In genomic region chr7:134943785-134944400, GRCh38 we compare ENCODE assay signal across 8 cellular contexts. TPM values are rescaled to one million over a fixed set of nuclear protein-coding genes. Genes with fewer than 3 reads are reported as not detected.
DNase-seq lines count a peak whose midpoint lies in the region; ATAC-seq, FAIRE-seq and TF ChIP-seq lines count a peak whose summit lies in the region.

No MANE protein-coding gene starts in this region.

- no peaks in the 10 kb centered on the region for H3K9me3 Mint-ChIP-seq in brain

- no peak overlapping the region for H3K4me3 Mint-ChIP-seq in brain

- H3K36me3 ChIP-seq in psoas muscle (ENCODE audit: insufficient read depth in 1 of 2, low read depth in 1 of 2): peaks cover 0 to 4% of the 10 kb centered on the region in 2 donors

- 47 to 59% (median 49%) methylated on average over 3 of the region's 3 CpGs for WGBS in psoas muscle, 3 donors

- TF ChIP-seq CTCF in D721Med (IDR thresholded peaks at IDR 0.05; ENCODE audit: insufficient read depth, missing control alignments) (peak; percentile 37), LNCAP (IDR thresholded peaks at IDR 0.05) (peak; percentile 71), brain (conservative IDR thresholded peaks at IDR 0.05) (peak; percentile 60 to 66), psoas muscle (IDR thresholded peaks at IDR 0.05) (peak; percentile 32)

- DNase-seq in D721Med (ENCODE audit: insufficient read length, low spot score) (no peak), psoas muscle (no peak), T-helper 9 cell (no peak), KG1 (lab: John Stamatoyannopoulos, UW) (no peak), NK-92 (lab: John Stamatoyannopoulos, UW; ENCODE audit: unreplicated experiment) (no peak)

- no peaks in the 10 kb centered on the region for H3K27me3 ChIP-seq in psoas muscle (ENCODE audit: insufficient read depth in 3 of 3, low read length in 2 of 3)

- H3K27me3 Mint-ChIP-seq in brain: no peaks in the 10 kb centered on the region

- intact Hi-C loops in psoas muscle (cut with DNase I): no loop called here

- peaks cover 51% of the 10 kb centered on the region for H3K36me3 Mint-ChIP-seq in brain

- H3K27ac ChIP-seq in psoas muscle: no peak overlapping the region

- no peaks in the 10 kb centered on the region for H3K9me3 ChIP-seq in psoas muscle

- FAIRE-seq in D721Med (lab: Jason Lieb, UNC): no peak

- ATAC-seq in GM19463 (IDR thresholded peaks at IDR 0.05; ENCODE audit: unreplicated experiment) (peak; percentile 78), psoas muscle (no peak)

- peak overlapping the region in 1 of 5 experiments; percentile 50 for H3K27ac Mint-ChIP-seq in brain

- H3K4me1 Mint-ChIP-seq in brain: no peaks in the 10 kb centered on the region

- no peak overlapping the region for H3K4me3 ChIP-seq in psoas muscle

- no peaks in the 10 kb centered on the region for H3K4me1 ChIP-seq in psoas muscle

RNA-seq across cellular contexts. Expression of gene AGBL3, which starts 42.4 kb away (rescaled TPM):
- 0.64 TPM for polyA plus RNA-seq in brain (ENCODE audit: insufficient read depth, low read depth, low replicate concordance)
- 1 to 10 TPM; 1.1 to 3.5 (median 2.3) TPM for total RNA-seq in psoas muscle
- polyA plus RNA-seq in psoas muscle: 1 to 10 TPM in 1 of 3 donors, under 1 TPM in 2; 0.51 to 1.3 (median 0.76) TPM
